8 cellular contexts compared by ENCODE assay signal in the genomic region with DNA sequence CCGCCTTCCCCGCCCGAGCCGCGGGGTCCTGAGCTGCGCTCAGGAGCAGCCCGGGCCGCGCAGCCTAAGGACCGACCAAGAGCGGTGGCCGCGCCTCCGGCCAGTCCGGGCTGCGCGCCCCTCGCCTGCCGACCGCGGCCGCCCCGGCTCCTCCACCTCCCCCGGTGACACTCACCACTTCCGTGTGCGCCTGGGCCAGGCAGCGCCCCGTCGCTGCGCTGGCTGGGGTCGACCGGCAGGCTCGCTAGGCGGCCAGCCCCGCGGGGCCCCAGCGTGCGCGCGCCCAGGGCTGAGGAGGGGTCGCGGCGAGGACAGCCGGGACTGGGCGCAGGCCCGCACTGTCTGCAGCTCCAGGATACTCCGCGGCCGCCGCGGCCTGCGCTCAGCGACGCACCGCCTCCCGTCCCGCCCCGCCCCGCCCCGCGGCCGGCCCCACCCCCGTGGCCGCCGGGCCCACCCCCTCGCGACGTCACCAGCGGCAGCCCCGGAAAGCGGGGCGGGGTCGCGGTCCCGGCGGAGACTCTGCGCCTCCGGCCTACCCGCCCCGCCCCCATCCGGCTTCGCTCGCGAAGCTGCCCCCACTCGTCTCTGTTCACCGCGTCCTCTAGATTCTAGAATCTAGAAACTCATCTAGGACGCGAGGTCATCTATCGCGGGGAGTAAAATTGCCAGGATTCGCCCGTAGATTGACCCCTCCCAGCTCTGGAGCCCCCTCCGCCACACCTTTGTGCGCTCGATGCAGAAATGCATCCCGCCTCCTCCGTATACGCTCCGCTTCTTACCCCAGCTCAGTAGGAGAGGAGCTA. TPM values are rescaled to one million over a fixed set of nuclear protein-coding genes. Genes with fewer than 3 reads are reported as not detected.
A peak's percentile ranks its signal among the peaks of the same experiment; 100 is the strongest.
DNase-seq lines count a peak whose midpoint lies in the region; ATAC-seq and TF ChIP-seq lines count a peak whose summit lies in the region.

JAK1 (minus strand) TSS at position 392 of the 806 bp plus-strand sequence. CDS start 80,285 bp downstream, outside the sequence.

- peak; percentile 76 for ATAC-seq in HG02588 (IDR thresholded peaks at IDR 0.05; ENCODE audit: unreplicated experiment)
- ATAC-seq in activated naive CD8-positive, alpha-beta T cell treated with anti-CD3 and anti-CD28 coated beads, Interleukin-2, amount 50 U/mL, for 24 hours: peak; percentile 81

- no peaks in the 10 kb centered on the region for H3K27me3 ChIP-seq in transverse colon

- in situ Hi-C loops in transverse colon (cut with MboI; ENCODE audit: low pct_ligation_motif_present in 1 of 4, low pct_unique_long_range_greater_than_20kb in 1 of 4, low sequenced_read_pairs in 3 of 4): loop anchor here in 1 of 4 donors (25.0 kb wide), 1 partner anchor 104 kb away; no protein-coding TSS in a partner anchor

- DNase-seq in GM12865 (ENCODE audit: low read depth) (peak; percentile 92), NCI-H1048 (lab: John Stamatoyannopoulos, UW) (peak; percentile 54), T follicular helper cell (ENCODE audit: low read depth) (peak; percentile 86), cardiac septum (ENCODE audit: low spot score) (peak; percentile 96), posterior cingulate gyrus (peak; percentile 76 to 98 (median 83)), transverse colon (peak; percentile 91)
- DNase-seq in activated naive CD8-positive, alpha-beta T cell treated with anti-CD3 and anti-CD28 coated beads, Interleukin-2, amount 50 U/mL, for 24 hours: peak; percentile 93

- intact Hi-C loops in cardiac septum (cut with DNase I) (loop anchor here (1.0 to 5.0 kb wide), 4 partner anchors 36 to 219 kb away; partner anchors contain the start of gene RAVER2), posterior cingulate gyrus (cut with DNase I) (loop anchor here (5.0 kb wide), 1 partner anchor 101 kb away; no protein-coding TSS in a partner anchor), transverse colon (cut with DNase I; ENCODE audit: low total_unique reads) (loop anchor here (10.0 kb wide), 1 partner anchor 72 kb away; no protein-coding TSS in a partner anchor)

- peak within 1 kb of the TSS; percentile 97 to 98 (median 98) for H3K27ac ChIP-seq in transverse colon

- WGBS in transverse colon (ENCODE audit: low coverage in 1 of 2), 2 donors: 1% methylated on average over 26 of the region's 100 CpGs; no CpG with 5 or more reads in 1 of the 2 donors

- TF ChIP-seq CTCF in GM12865 (IDR thresholded peaks at IDR 0.05; ENCODE audit: insufficient read depth, low read depth, low read length, missing control alignments) (peak; percentile 0), transverse colon (IDR thresholded peaks at IDR 0.05) (no peak)

- H3K36me3 ChIP-seq in transverse colon: no peaks in the 10 kb centered on the region

- H3K9me3 Mint-ChIP-seq in activated naive CD8-positive, alpha-beta T cell treated with anti-CD3 and anti-CD28 coated beads, Interleukin-2, amount 50 U/mL, for 24 hours: no peaks in the 10 kb centered on the region

- H3K4me3 Mint-ChIP-seq in activated naive CD8-positive, alpha-beta T cell treated with anti-CD3 and anti-CD28 coated beads, Interleukin-2, amount 50 U/mL, for 24 hours: peak within 1 kb of the TSS; percentile 88

- H3K4me3 ChIP-seq in GM12865 (ENCODE audit: low read depth, low read length): peak within 1 kb of the TSS; percentile 74
- peak within 1 kb of the TSS; percentile 92 to 97 (median 95) for H3K4me3 ChIP-seq in transverse colon

- TF ChIP-seq POLR2A in transverse colon (IDR thresholded peaks at IDR 0.05): peak; percentile 5

- no peaks in the 10 kb centered on the region for H3K9me3 ChIP-seq in transverse colon

- H3K4me1 Mint-ChIP-seq in activated naive CD8-positive, alpha-beta T cell treated with anti-CD3 and anti-CD28 coated beads, Interleukin-2, amount 50 U/mL, for 24 hours: peaks cover 16% of the 10 kb centered on the region

- H3K27ac Mint-ChIP-seq in activated naive CD8-positive, alpha-beta T cell treated with anti-CD3 and anti-CD28 coated beads, Interleukin-2, amount 50 U/mL, for 24 hours: peak within 1 kb of the TSS; percentile 90

- peaks cover 4% of the 10 kb centered on the region for H3K27me3 Mint-ChIP-seq in activated naive CD8-positive, alpha-beta T cell treated with anti-CD3 and anti-CD28 coated beads, Interleukin-2, amount 50 U/mL, for 24 hours

- H3K4me1 ChIP-seq in transverse colon: peaks cover 15 to 46% (median 28%) of the 10 kb centered on the region in 4 donors

- no peaks in the 10 kb centered on the region for H3K36me3 Mint-ChIP-seq in activated naive CD8-positive, alpha-beta T cell treated with anti-CD3 and anti-CD28 coated beads, Interleukin-2, amount 50 U/mL, for 24 hours (ENCODE audit: low read depth)

- no peak for TF ChIP-seq EP300 in transverse colon (IDR thresholded peaks at IDR 0.05; ENCODE audit: low read depth)

RNA-seq across cellular contexts. Expression of gene JAK1, which starts in this region (rescaled TPM):
- total RNA-seq in cardiac septum (76.4 TPM), transverse colon (100 to 1,000 TPM in 3 of 4 donors, 10 to 100 TPM in 1; 52.9 to 169 (median 126) TPM)

Comparison
In these comparisons a context has a peak if more than half of its experiments do, and no peak if none do; other contexts are left out.
1. Peak in every context shown above with its lines: DNase-seq, ATAC-seq, H3K4me3 ChIP-seq and H3K27ac ChIP-seq.